8 cellular contexts compared by ENCODE assay signal in the genomic region with DNA sequence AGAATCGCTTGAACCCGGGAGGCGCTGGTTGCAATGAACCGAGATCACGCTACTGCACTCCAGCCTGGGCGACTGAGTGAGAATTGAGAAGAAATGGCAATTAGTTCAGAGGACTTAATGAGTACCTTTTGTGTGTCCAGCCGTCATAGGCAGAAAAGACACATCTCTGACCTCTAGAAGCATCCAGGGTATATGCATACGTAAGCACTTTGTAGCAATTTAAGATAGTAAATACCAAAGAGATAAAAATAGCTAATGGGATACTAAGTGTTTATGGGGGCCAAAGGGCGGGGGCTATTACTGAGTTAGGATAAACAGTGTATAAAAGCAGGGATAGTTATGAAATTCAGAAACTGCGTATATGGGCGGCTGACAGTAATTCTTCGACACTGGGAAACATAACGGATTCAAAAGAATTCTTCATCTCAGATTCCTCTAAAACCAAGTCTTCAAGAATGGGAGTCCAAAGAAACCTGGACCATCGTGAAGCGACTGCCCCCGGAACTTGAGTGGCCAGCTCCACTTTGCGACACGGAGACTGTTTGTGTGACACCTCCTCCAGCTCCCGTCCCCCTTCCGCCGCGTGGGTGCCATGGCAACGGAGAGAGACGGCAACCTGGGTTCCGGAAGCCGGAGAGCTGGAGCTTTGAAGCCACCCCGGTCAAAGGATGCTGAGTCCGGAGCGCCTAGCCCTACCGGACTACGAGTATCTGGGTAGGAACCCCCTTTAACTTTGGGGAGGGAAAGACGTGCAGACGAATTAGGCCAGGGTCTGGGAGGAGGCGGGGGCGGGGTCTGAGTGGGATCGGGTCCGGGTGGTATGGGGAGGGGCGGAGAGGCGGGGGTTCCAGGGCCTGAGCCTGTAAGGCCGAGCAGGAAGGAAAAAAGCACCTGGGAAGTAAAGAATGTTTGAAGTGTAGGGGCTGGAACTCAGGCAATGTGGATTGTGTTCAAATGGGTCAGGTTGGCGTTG. TPM values are rescaled to one million over a fixed set of nuclear protein-coding genes. Genes with fewer than 3 reads are reported as not detected.
A peak's percentile ranks its signal among the peaks of the same experiment; 100 is the strongest.
DNase-seq lines count a peak whose midpoint lies in the region; ATAC-seq and TF ChIP-seq lines count a peak whose summit lies in the region.

A gene with protein sequence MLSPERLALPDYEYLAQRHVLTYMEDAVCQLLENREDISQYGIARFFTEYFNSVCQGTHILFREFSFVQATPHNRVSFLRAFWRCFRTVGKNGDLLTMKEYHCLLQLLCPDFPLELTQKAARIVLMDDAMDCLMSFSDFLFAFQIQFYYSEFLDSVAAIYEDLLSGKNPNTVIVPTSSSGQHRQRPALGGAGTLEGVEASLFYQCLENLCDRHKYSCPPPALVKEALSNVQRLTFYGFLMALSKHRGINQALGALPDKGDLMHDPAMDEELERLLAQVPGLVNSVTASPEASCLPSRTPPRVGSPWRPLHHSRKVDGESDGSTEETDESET (plus strand): TSS at position 624 of the 973 bp plus-strand sequence. CDS start 45 bp downstream, at position 669.

- no peak within 1 kb of the TSS for H2BK5ac ChIP-seq in mesendoderm (ENCODE audit: low read length)

- H3K4me3 ChIP-seq in endodermal cell (ENCODE audit: low read length) (peak within 1 kb of the TSS; percentile 92), mesendoderm (ENCODE audit: low read length) (peak within 1 kb of the TSS; percentile 80)

- no peaks in the 10 kb centered on the region for H3K9me3 Mint-ChIP-seq in endodermal cell

- H3K27ac ChIP-seq in endodermal cell (ENCODE audit: low read depth, low read length) (peak within 1 kb of the TSS; percentile 32), mesendoderm (ENCODE audit: low read depth, low read length) (peak within 1 kb of the TSS; percentile 49)

- H3K27ac Mint-ChIP-seq in endodermal cell: peak within 1 kb of the TSS; percentile 92

- H3K56ac ChIP-seq in mesendoderm (ENCODE audit: low read length): peak within 1 kb of the TSS; percentile 84

- H2BK120ac ChIP-seq in mesendoderm (ENCODE audit: low read depth, low read length): peak within 1 kb of the TSS; percentile 45

- H3K36me3 ChIP-seq in endodermal cell (ENCODE audit: control insufficient read depth, insufficient read depth, low read length): no peaks in the 10 kb centered on the region
- no peaks in the 10 kb centered on the region for H3K36me3 ChIP-seq in mesendoderm (ENCODE audit: control insufficient read depth, insufficient read depth, low read length)

- no peak for TF ChIP-seq CTCF in endodermal cell (conservative IDR thresholded peaks at IDR 0.05)

- H4K5ac ChIP-seq in mesendoderm (ENCODE audit: low read length): peak within 1 kb of the TSS; percentile 2

- H3K18ac ChIP-seq in mesendoderm (ENCODE audit: low read length): no peak within 1 kb of the TSS

- peaks cover 16% of the 10 kb centered on the region for H3K27me3 ChIP-seq in endodermal cell (ENCODE audit: control insufficient read depth, insufficient read depth, low read length, poor library complexity, severe bottlenecking)
- H3K27me3 ChIP-seq in mesendoderm (ENCODE audit: insufficient read depth, low read length, poor library complexity): no peaks in the 10 kb centered on the region

- peaks cover 14% of the 10 kb centered on the region for H3K36me3 Mint-ChIP-seq in endodermal cell (ENCODE audit: low read depth)

- H3K27me3 Mint-ChIP-seq in endodermal cell (ENCODE audit: insufficient read depth): peaks cover 3% of the 10 kb centered on the region

- H3K4me2 ChIP-seq in mesendoderm (ENCODE audit: low read length): peak within 1 kb of the TSS; percentile 84

- ATAC-seq in GM21360 (IDR thresholded peaks at IDR 0.05; ENCODE audit: unreplicated experiment): peak; percentile 92

- H2BK15ac ChIP-seq in mesendoderm (replicated peaks; ENCODE audit: low read depth): no peak within 1 kb of the TSS

- DNase-seq in CMK (ENCODE audit: low read depth): peak; percentile 84
- peak in 74 of 76 experiments; percentile 40 to 95 (median 86) for DNase-seq in HUDEP-2 (lab: John Stamatoyannopoulos, UW; ENCODE audit: unreplicated experiment in 76 of 76)
- DNase-seq in NOMO-1 treated with dmso at 0.1 percent for 144 hours (lab: John Stamatoyannopoulos, UW; ENCODE audit: unreplicated experiment): peak; percentile 82
- peak; percentile 87 for DNase-seq in activated CD8-positive, alpha-beta memory T cell treated with anti-CD3 and anti-CD28 coated beads, Interleukin-2, amount 50 U/mL, for 1 hour (ENCODE audit: extremely low read depth)
- peak; percentile 97 for DNase-seq in endodermal cell
- DNase-seq in mesendoderm: peak; percentile 97
- peak; percentile 85 for DNase-seq in stimulated activated CD8-positive, alpha-beta memory T cell treated with anti-CD3 and anti-CD28 coated beads, Interleukin-12 subunit alpha, Interleukin-12 subunit beta, amount 100 ng/mL, for 4 hours (ENCODE audit: low read depth)

- no peaks in the 10 kb centered on the region for H3K79me2 ChIP-seq in mesendoderm (ENCODE audit: control insufficient read depth, insufficient read depth, low read length)

- H3K4ac ChIP-seq in mesendoderm (ENCODE audit: low read depth, low read length): no peak within 1 kb of the TSS

- no peak within 1 kb of the TSS for H2AK5ac ChIP-seq in mesendoderm (ENCODE audit: low read length)

- H4K8ac ChIP-seq in mesendoderm (ENCODE audit: low read depth, low read length): peak within 1 kb of the TSS; percentile 89

- WGBS in endodermal cell (ENCODE audit: insufficient coverage in 1 of 2, insufficient read length in 1 of 2), 2 experiments: 28 to 43% methylated on average over 24 to 41 of the region's 41 CpGs
- WGBS in mesendoderm (ENCODE audit: extremely low coverage, insufficient coverage, low lambda C conversion rate): no CpG with 5 or more reads among the region's 41 CpGs

- H3K9me3 ChIP-seq in endodermal cell (ENCODE audit: control insufficient read depth, low read length): no peaks in the 10 kb centered on the region

- H3K4me3 Mint-ChIP-seq in endodermal cell: peak within 1 kb of the TSS; percentile 91

- H3K4me1 ChIP-seq in endodermal cell (ENCODE audit: control insufficient read depth, insufficient read depth, low read length): no peaks in the 10 kb centered on the region
- no peaks in the 10 kb centered on the region for H3K4me1 ChIP-seq in mesendoderm (ENCODE audit: control insufficient read depth, low read depth, low read length)

- no peak within 1 kb of the TSS for H3K23ac ChIP-seq in mesendoderm (ENCODE audit: low read length)

- no peaks in the 10 kb centered on the region for H3K79me1 ChIP-seq in mesendoderm (ENCODE audit: low read length)

- peaks cover 9% of the 10 kb centered on the region for H3K4me1 Mint-ChIP-seq in endodermal cell

- H3K9ac ChIP-seq in endodermal cell (ENCODE audit: extremely low read depth, low read length, poor library complexity, severe bottlenecking) (peak within 1 kb of the TSS; percentile 52), mesendoderm (ENCODE audit: low read length) (peak within 1 kb of the TSS; percentile 81)

RNA-seq across cellular contexts. Expression of the gene that starts here (rescaled TPM):
- total RNA-seq in endodermal cell: 10 to 100 TPM; 46.7 to 57.6 TPM
- polyA plus RNA-seq in endodermal cell (2013, experiment 1 of 2): 77.8 TPM
- 71.3 TPM for polyA plus RNA-seq in endodermal cell (2013, experiment 2 of 2)
- 15.5 TPM for polyA plus RNA-seq in mesendoderm (2013, experiment 1 of 2)
- polyA plus RNA-seq in mesendoderm (2013, experiment 2 of 2): 16.1 TPM

Comparison
In these comparisons a context has a peak if more than half of its experiments do, and no peak if none do; other contexts are left out.
1. Peak in every context shown above with its lines: DNase-seq, ATAC-seq, H3K4me3 ChIP-seq and H3K27ac ChIP-seq.